Comparison of ENCODE assay signal across 22 cellular contexts in the genomic region with DNA sequence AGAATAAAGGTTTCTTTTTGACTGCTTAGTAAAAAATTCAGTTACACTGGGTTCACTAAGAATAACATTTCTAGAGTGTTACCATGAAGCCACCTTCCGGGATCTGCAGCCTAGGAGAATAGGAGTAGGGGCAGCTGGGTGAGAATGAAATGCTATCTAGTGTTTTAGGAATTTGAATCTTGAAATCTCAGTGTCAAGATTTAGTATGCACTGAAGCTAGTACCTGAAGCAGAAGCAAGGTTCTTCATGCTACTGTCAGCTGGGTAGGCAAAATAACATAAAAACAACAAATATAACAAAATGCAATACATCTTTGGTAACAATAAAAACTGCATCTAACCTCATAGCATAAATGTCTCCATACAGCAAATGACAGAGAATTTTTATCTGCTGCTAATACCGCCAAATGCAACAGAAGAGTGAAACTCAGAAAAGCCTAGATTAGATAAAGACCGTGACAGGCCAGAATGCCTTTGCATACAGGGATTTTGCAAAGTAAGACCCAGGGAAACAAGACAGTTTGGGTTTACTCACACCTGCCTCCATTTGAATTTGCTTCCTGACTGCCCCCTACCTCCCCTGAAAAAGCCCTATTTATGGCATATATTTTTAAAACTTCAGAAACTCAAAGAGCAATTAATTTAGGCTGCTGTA. TPM values are rescaled to one million over a fixed set of nuclear protein-coding genes. Genes with fewer than 3 reads are reported as not detected.
DNase-seq lines count a peak whose midpoint lies in the region; ATAC-seq, FAIRE-seq and TF ChIP-seq lines count a peak whose summit lies in the region.
"Had no signal": no experiment of that assay in that cellular context is flagged by ENCODE, and none has a peak within 500 bp of the region (broad histone marks: within the 10 kb centered on the region; RNA-seq: fewer than 3 reads in every experiment).

No MANE protein-coding gene starts in this region.

- no peaks in the 10 kb centered on the region for H3K79me2 ChIP-seq in GM23338 (replicated peaks; ENCODE audit: insufficient read depth)

- no peaks in the 10 kb centered on the region for H3K36me3 Mint-ChIP-seq in GM23338 (ENCODE audit: low read depth)
- H3K36me3 Mint-ChIP-seq: activated CD4-positive, alpha-beta memory T cell treated with anti-CD3 and anti-CD28 coated beads for 36 hours; activated naive CD8-positive, alpha-beta T cell treated with anti-CD3 and anti-CD28 coated beads, Interleukin-2, amount 10 ng/mL, durations not matched to agents 7 days and 5 days had no signal

- no peaks in the 10 kb centered on the region for H3K9me2 ChIP-seq in GM23338 (ENCODE audit: insufficient read depth)

- H3K27ac Mint-ChIP-seq in GM23338: no peak overlapping the region
- H3K27ac Mint-ChIP-seq: activated CD4-positive, alpha-beta memory T cell treated with anti-CD3 and anti-CD28 coated beads for 36 hours; activated naive CD8-positive, alpha-beta T cell treated with anti-CD3 and anti-CD28 coated beads, Interleukin-2, amount 10 ng/mL, durations not matched to agents 7 days and 5 days; activated T-helper 2 cell treated with anti-CD3 and anti-CD28 coated beads, Interferon-gamma antibody, Interleukin-2, Interleukin-4, amounts not matched to agents 10 μg/mL and 5 μg/mL and 100 μg/mL, durations not matched to agents 14 hours and 24 hours and 36 hours; B cell had no signal

- no peak for TF ChIP-seq CTCF in GM23338 (conservative IDR thresholded peaks at IDR 0.05; ENCODE audit: low read depth in 2 of 2)
- no peak for TF ChIP-seq CTCF in esophagus squamous epithelium (IDR thresholded peaks at IDR 0.05)
- no peak for TF ChIP-seq CTCF in testis (IDR thresholded peaks at IDR 0.05)

- H3K4me2 ChIP-seq in GM23338: no peak overlapping the region

- TF ChIP-seq POLR2A in GM12891 (IDR thresholded peaks at IDR 0.05; ENCODE audit: low read depth, low read length): no peak
- TF ChIP-seq POLR2A in esophagus squamous epithelium (IDR thresholded peaks at IDR 0.05): no peak
- TF ChIP-seq POLR2A in testis (IDR thresholded peaks at IDR 0.05): no peak

- intact Hi-C loops in esophagus squamous epithelium (cut with DNase I): no loop called here
- intact Hi-C loops in testis (cut with DNase I; ENCODE audit: low total_unique reads): no loop called here

- H3K4me1 ChIP-seq in GM23338 (ENCODE audit: insufficient read depth) (peaks cover 35% of the 10 kb centered on the region), esophagus squamous epithelium (peaks cover 5 to 71% (median 19%) of the 10 kb centered on the region in 3 donors), testis (peaks cover 18% of the 10 kb centered on the region)

- peaks cover 13% of the 10 kb centered on the region; the same call in 1 of the 2 replicates for H3K27me3 ChIP-seq in GM23338 (ENCODE audit: insufficient read depth)
- no peaks in the 10 kb centered on the region for H3K27me3 ChIP-seq in esophagus squamous epithelium
- no peaks in the 10 kb centered on the region for H3K27me3 ChIP-seq in testis
- H3K27me3 ChIP-seq: neutrophil had no signal

- no peaks in the 10 kb centered on the region for H3K9me3 Mint-ChIP-seq in GM23338
- H3K9me3 Mint-ChIP-seq: activated CD4-positive, alpha-beta memory T cell treated with anti-CD3 and anti-CD28 coated beads for 36 hours; activated naive CD8-positive, alpha-beta T cell treated with anti-CD3 and anti-CD28 coated beads, Interleukin-2, amount 10 ng/mL, durations not matched to agents 7 days and 5 days; activated T-helper 2 cell treated with anti-CD3 and anti-CD28 coated beads, Interferon-gamma antibody, Interleukin-2, Interleukin-4, amounts not matched to agents 10 μg/mL and 5 μg/mL and 100 μg/mL, durations not matched to agents 14 hours and 24 hours and 36 hours had no signal

- H3K27ac ChIP-seq in GM23338 (ENCODE audit: low read depth) (no peak overlapping the region), esophagus squamous epithelium (peak overlapping the region in 3 of 4 donors; percentile 2 to 47 (median 18)), testis (no peak overlapping the region)
- H3K27ac ChIP-seq: neutrophil, psoas muscle had no signal

- H2AFZ ChIP-seq in GM23338: no peak overlapping the region

- no peak overlapping the region for H3K4me3 ChIP-seq in GM23338
- no peak overlapping the region for H3K4me3 ChIP-seq in esophagus squamous epithelium
- no peak overlapping the region for H3K4me3 ChIP-seq in testis
- H3K4me3 ChIP-seq: psoas muscle had no signal

- H3K27me3 Mint-ChIP-seq in GM23338 (ENCODE audit: insufficient read depth, low read depth, poor library complexity): peaks cover 5% of the 10 kb centered on the region

- no peaks in the 10 kb centered on the region for H3K9me3 ChIP-seq in esophagus squamous epithelium
- H3K9me3 ChIP-seq in testis: no peaks in the 10 kb centered on the region
- H3K9me3 ChIP-seq: neutrophil, psoas muscle had no signal

- H3K4me3 Mint-ChIP-seq in GM23338: peak overlapping the region; percentile 13; the same call in 1 of the 3 replicates
- H3K4me3 Mint-ChIP-seq: activated CD4-positive, alpha-beta memory T cell treated with anti-CD3 and anti-CD28 coated beads for 36 hours; activated naive CD8-positive, alpha-beta T cell treated with anti-CD3 and anti-CD28 coated beads, Interleukin-2, amount 10 ng/mL, durations not matched to agents 7 days and 5 days; B cell had no signal

- peaks cover 57% of the 10 kb centered on the region for H3K4me1 Mint-ChIP-seq in GM23338

- DNase-seq in GM12891 (ENCODE audit: insufficient read length, low spot score) (no peak), GM23338 (ENCODE audit: low spot score) (no peak), NAMALWA (ENCODE audit: low spot score) (peak; percentile 40), esophagus squamous epithelium (lab: John Stamatoyannopoulos, UW) (no peak), NCI-H1930 (lab: John Stamatoyannopoulos, UW) (no peak), testis (no peak), HuH-7 (ENCODE audit: low spot score) (no peak)
- DNase-seq: activated CD4-positive, alpha-beta memory T cell treated with anti-CD3 and anti-CD28 coated beads for 36 hours; activated CD8-positive, alpha-beta memory T cell treated with anti-CD3 and anti-CD28 coated beads, Interleukin-2, amount 50 U/mL, for 48 hours; activated naive CD8-positive, alpha-beta T cell treated with anti-CD3 and anti-CD28 coated beads, Interleukin-2, amount 10 ng/mL, durations not matched to agents 7 days and 5 days; cerebellar nuclear complex; head of caudate nucleus; KG1; NCI-H69; psoas muscle had no signal

- WGBS in esophagus squamous epithelium, 2 donors: 85 to 88% methylated on average over 3 of the region's 3 CpGs
- 63 to 65% methylated on average over 3 of the region's 3 CpGs for WGBS in testis, 2 donors

- no peaks in the 10 kb centered on the region for H3F3A ChIP-seq in GM23338 (replicated peaks; ENCODE audit: low read depth)

- FAIRE-seq in GM12891 (lab: Jason Lieb, UNC): peak; percentile 72
- FAIRE-seq: G401.6 had no signal

- no peaks in the 10 kb centered on the region for H4K20me1 ChIP-seq in GM23338 (replicated peaks; ENCODE audit: insufficient read depth)

- H3K36me3 ChIP-seq in GM23338 (ENCODE audit: insufficient read depth) (no peaks in the 10 kb centered on the region), esophagus squamous epithelium (peaks cover 0 to 4% (median 0%) of the 10 kb centered on the region in 3 donors), testis (ENCODE audit: low read depth, missing control alignments) (no peaks in the 10 kb centered on the region)
- H3K36me3 ChIP-seq: neutrophil had no signal

- ATAC-seq in GM23338: no peak
- no peak for ATAC-seq in GM19463 (IDR thresholded peaks at IDR 0.05; ENCODE audit: unreplicated experiment)
- ATAC-seq: activated CD4-positive, CD25-positive, alpha-beta regulatory T cell treated with anti-CD3 and anti-CD28 coated beads, Interleukin-2, amount 50 U/mL, for 24 hours; HCT116; psoas muscle had no signal

TF ChIP-seq in GM12891, 5 proteins besides CTCF, POLR2A, EP300 and RAD21:
- no peak for TF ChIP-seq TAF1 (IDR thresholded peaks at IDR 0.05; ENCODE audit: low read depth, low read length)
- no peak for TF ChIP-seq POLR2AphosphoS5 (IDR thresholded peaks at IDR 0.05; ENCODE audit: low read depth, low read length)
- no peak for TF ChIP-seq SPI1 (IDR thresholded peaks at IDR 0.05; ENCODE audit: low read depth, low read length)
- no peak for TF ChIP-seq POU2F2 (IDR thresholded peaks at IDR 0.05; ENCODE audit: low read depth, low read length)
TF ChIP-seq in GM12891: peak in this region for 0.

RNA-seq across cellular contexts. Expression of gene GADD45A, which starts 58.2 kb away (rescaled TPM):
- polyA plus RNA-seq in GM12891 (2012; ENCODE audit: low read depth, missing spikeins): 42.0 TPM
- 25.9 and 30.8 TPM in 2 replicates for total RNA-seq in GM23338 (2014; rRNA removed; shearing (Covaris generic))
- polyA plus RNA-seq in GM23338 (2016; fragmentation: Nextera tagmentation; extraction: Ambion mirVana) (36.2 and 39.5 TPM in 2 replicates), testis (ENCODE audit: insufficient read depth, low read depth, low replicate concordance) (14.9 TPM)
- total RNA-seq in esophagus squamous epithelium (10 to 100 TPM; 35.2 to 62.6 (median 46.5) TPM), testis (10 to 100 TPM; 29.8 to 47.0 TPM)

Comparison
In these comparisons a context has a peak if more than half of its experiments do, and no peak if none do; other contexts are left out.
1. H3K27ac ChIP-seq: peak in esophagus squamous epithelium (3 of 4); none in GM23338 (single experiment) and testis (0 of 2).